ENCODE assay signal across 12 cellular contexts in genomic region chr1:203797948-203798347, GRCh38. TPM values are rescaled to one million over a fixed set of nuclear protein-coding genes. Genes with fewer than 3 reads are reported as not detected.
DNase-seq lines count a peak whose midpoint lies in the region; FAIRE-seq and TF ChIP-seq lines count a peak whose summit lies in the region.
"Had no signal": no experiment of that assay in that cellular context is flagged by ENCODE, and none has a peak within 500 bp of the region (broad histone marks: within the 10 kb centered on the region; RNA-seq: fewer than 3 reads in every experiment).

No MANE protein-coding gene starts in this region.

- peaks cover 52% of the 10 kb centered on the region for H3K36me3 Mint-ChIP-seq in activated CD4-positive, alpha-beta T cell treated with anti-CD3 and anti-CD28 coated beads, Interleukin-2, amount 10 ng/mL, durations not matched to agents 24 days and 14 days (ENCODE audit: low read depth)

- 68 to 72% (median 72%) methylated on average over 4 of the region's 4 CpGs for WGBS in small intestine, 3 donors

- no peaks in the 10 kb centered on the region for H3K36me3 ChIP-seq in small intestine (ENCODE audit: control insufficient read depth in 2 of 2, insufficient read depth in 2 of 2, low read length in 2 of 2)
- peaks cover 23% of the 10 kb centered on the region for H3K36me3 ChIP-seq in brain microvascular endothelial cell (replicated peaks)

- TF ChIP-seq CTCF in epithelial cell of esophagus (IDR thresholded peaks at IDR 0.05; ENCODE audit: insufficient read depth, low read depth, low read length, missing control alignments), result peak; percentile 50
- TF ChIP-seq CTCF in brain microvascular endothelial cell (IDR thresholded peaks at IDR 0.05; ENCODE audit: low read depth, low read length, missing control alignments), result no peak

- DNase-seq in activated CD4-positive, alpha-beta T cell treated with anti-CD3 and anti-CD28 coated beads, Interleukin-2, amount 10 ng/mL, durations not matched to agents 24 days and 14 days, result no peak
- no peak for DNase-seq in activated CD4-positive, alpha-beta T cell treated with anti-CD3 and anti-CD28 coated beads, Interleukin-2, amount 50 U/mL, for 1 hour
- peak; percentile 21 for DNase-seq in NCI-H226
- DNase-seq in epithelial cell of esophagus (ENCODE audit: low read depth), result peak; percentile 75
- DNase-seq in small intestine, result peak; percentile 26
- DNase-seq in NCI-H82 treated with DMSO at 0.1 percent for 48 hours (lab: John Stamatoyannopoulos, UW; ENCODE audit: unreplicated experiment), result no peak
- no peak for DNase-seq in UCSD-AML1 (lab: John Stamatoyannopoulos, UW; ENCODE audit: unreplicated experiment)
- no peak for DNase-seq in brain microvascular endothelial cell
- DNase-seq: AML-193, aorta had no signal

- in situ Hi-C loops in brain microvascular endothelial cell (cut with HindIII; ENCODE audit: low pct_ligation_motif_present, low sequenced_read_pairs), result no loop called here

- H3K4me1 ChIP-seq in small intestine (ENCODE audit: control insufficient read depth in 2 of 2, insufficient read depth in 1 of 2, low read depth in 1 of 2, low read length in 1 of 2), result peaks cover 8 to 22% of the 10 kb centered on the region in 2 donors

- FAIRE-seq in small intestine (lab: Jason Lieb, UNC), result no peak

- intact Hi-C loops in activated CD4-positive, alpha-beta T cell treated with anti-CD3 and anti-CD28 coated beads, Interleukin-2, amount 10 ng/mL, durations not matched to agents 24 days and 14 days (cut with micrococcal nuclease), result loop anchor here (5.0 to 10.0 kb wide), 4 partner anchors 39 to 286 kb away; partner anchors contain the start of gene ATP2B4

- no peak overlapping the region for H3K27ac Mint-ChIP-seq in activated CD4-positive, alpha-beta T cell treated with anti-CD3 and anti-CD28 coated beads, Interleukin-2, amount 10 ng/mL, durations not matched to agents 24 days and 14 days

- no peaks in the 10 kb centered on the region for H3K27me3 Mint-ChIP-seq in activated CD4-positive, alpha-beta T cell treated with anti-CD3 and anti-CD28 coated beads, Interleukin-2, amount 10 ng/mL, durations not matched to agents 24 days and 14 days

- H3K27ac ChIP-seq in small intestine (ENCODE audit: low read depth in 1 of 2, low read length in 1 of 2), result no peak overlapping the region
- H3K27ac ChIP-seq in brain microvascular endothelial cell, result no peak overlapping the region
- H3K27ac ChIP-seq: HL-60 had no signal

- H3K4me3 ChIP-seq in epithelial cell of esophagus (ENCODE audit: low read length), result no peak overlapping the region
- H3K4me3 ChIP-seq in small intestine (ENCODE audit: low read depth in 1 of 2, low read length in 2 of 2), result no peak overlapping the region
- H3K4me3 ChIP-seq in brain microvascular endothelial cell (ENCODE audit: low read depth, low read length), result no peak overlapping the region

- H3K27me3 ChIP-seq in small intestine (ENCODE audit: control insufficient read depth in 2 of 2, insufficient read depth in 2 of 2, low read length in 2 of 2) (no peaks in the 10 kb centered on the region), brain microvascular endothelial cell (replicated peaks) (no peaks in the 10 kb centered on the region)

- H3K9me3 ChIP-seq in small intestine (ENCODE audit: control insufficient read depth, low read depth), result no peaks in the 10 kb centered on the region

- H3K4me3 Mint-ChIP-seq in activated CD4-positive, alpha-beta T cell treated with anti-CD3 and anti-CD28 coated beads, Interleukin-2, amount 10 ng/mL, durations not matched to agents 24 days and 14 days, result peak overlapping the region; percentile 95

- H3K9me3 Mint-ChIP-seq in activated CD4-positive, alpha-beta T cell treated with anti-CD3 and anti-CD28 coated beads, Interleukin-2, amount 10 ng/mL, durations not matched to agents 24 days and 14 days, result no peaks in the 10 kb centered on the region

- H3K4me1 Mint-ChIP-seq in activated CD4-positive, alpha-beta T cell treated with anti-CD3 and anti-CD28 coated beads, Interleukin-2, amount 10 ng/mL, durations not matched to agents 24 days and 14 days, result peaks cover 45% of the 10 kb centered on the region

RNA-seq across cellular contexts. Expression of gene ZBED6, which starts 2.5 kb away (rescaled TPM):
- 19.1 and 21.1 TPM in 2 replicates for total RNA-seq in activated CD4-positive, alpha-beta T cell treated with anti-CD3 and anti-CD28 coated beads, Interleukin-2, amount 10 ng/mL, durations not matched to agents 24 days and 14 days
- polyA plus RNA-seq in small intestine, result 1 to 10 TPM in 1 of 3 donors, under 1 TPM in 2; 0.27 to 2.2 (median 0.89) TPM

RNA-seq across cellular contexts. Expression of gene ZC3H11A, which starts 2.5 kb away (rescaled TPM):
- 82.1 and 83.9 TPM in 2 replicates for total RNA-seq in activated CD4-positive, alpha-beta T cell treated with anti-CD3 and anti-CD28 coated beads, Interleukin-2, amount 10 ng/mL, durations not matched to agents 24 days and 14 days
- 10 to 100 TPM; 36.5 to 46.7 (median 37.9) TPM for polyA plus RNA-seq in small intestine

RNA-seq across cellular contexts. Expression of gene LAX1, which starts 33.0 kb away (rescaled TPM):
- 13.4 and 15.1 TPM in 2 replicates for total RNA-seq in activated CD4-positive, alpha-beta T cell treated with anti-CD3 and anti-CD28 coated beads, Interleukin-2, amount 10 ng/mL, durations not matched to agents 24 days and 14 days
- under 1 TPM in 2 of 3 donors, not detected in 1; 0.72 to 0.81 TPM for polyA plus RNA-seq in small intestine
- total RNA-seq: NCI-H460 had no signal

Comparison
In these comparisons a context has a peak if more than half of its experiments do, and no peak if none do; other contexts are left out.
1. DNase-seq: peak in NCI-H226 (single experiment), epithelial cell of esophagus (single experiment) and small intestine (single experiment); none in activated CD4-positive, alpha-beta T cell treated with anti-CD3 and anti-CD28 coated beads, Interleukin-2, amount 10 ng/mL, durations not matched to agents 24 days and 14 days (single experiment), activated CD4-positive, alpha-beta T cell treated with anti-CD3 and anti-CD28 coated beads, Interleukin-2, amount 50 U/mL, for 1 hour (single experiment), NCI-H82 treated with DMSO at 0.1 percent for 48 hours (single experiment), UCSD-AML1 (single experiment) and brain microvascular endothelial cell (single experiment).